In genomic region chr10:73979428-73980407, GRCh38 we compare ENCODE assay signal across 14 cellular contexts. TPM values are rescaled to one million over a fixed set of nuclear protein-coding genes. Genes with fewer than 3 reads are reported as not detected.
DNase-seq lines count a peak whose midpoint lies in the region; ATAC-seq and TF ChIP-seq lines count a peak whose summit lies in the region.
"Had no signal": no experiment of that assay in that cellular context is flagged by ENCODE, and none has a peak within 500 bp of the region (broad histone marks: within the 10 kb centered on the region; RNA-seq: fewer than 3 reads in every experiment).

No MANE protein-coding gene starts in this region.

- TF ChIP-seq EP300 in tibial nerve (IDR thresholded peaks at IDR 0.05), result peak in 1 of 2 donors; percentile 16

- ATAC-seq in Panc1 (peak; percentile 26; the same call in 1 of the 2 replicates), HG02798 (IDR thresholded peaks at IDR 0.05; ENCODE audit: poor library complexity, unreplicated experiment) (no peak)
- ATAC-seq: activated CD8-positive, alpha-beta memory T cell treated with anti-CD3 and anti-CD28 coated beads, Interleukin-2, amount 10 ng/mL, durations not matched to agents 7 days and 5 days had no signal

- peaks cover 36% of the 10 kb centered on the region for H3K4me1 Mint-ChIP-seq in activated CD4-positive, alpha-beta T cell treated with anti-CD3 and anti-CD28 coated beads, Interleukin-2, amount 10 ng/mL, durations not matched to agents 7 days and 5 days

- CTCF ChIA-PET in activated CD4-positive, alpha-beta T cell treated with anti-CD3 and anti-CD28 coated beads, Interleukin-2, amount 10 ng/mL, durations not matched to agents 7 days and 5 days (lab: Charles Lee), result no interaction called here
- CTCF ChIA-PET in Panc1 (lab: Charles Lee), result interaction anchor here (0.5 kb wide), 1 partner anchor 35 kb away, joined by 4 read pairs; no protein-coding TSS in a partner anchor

- in situ Hi-C loops in Panc1 (cut with HindIII; ENCODE audit: low pct_unique_long_range_greater_than_20kb, low sequenced_read_pairs), result no loop called here

- BruUV-seq in Panc1 (replicated peaks; lab: Mats Ljungman, UMichigan), result no TSS peak

- H3K4me1 ChIP-seq in Panc1 (ENCODE audit: control insufficient read depth, insufficient read depth, low read length) (peaks cover 18% of the 10 kb centered on the region; the same call in 1 of the 2 replicates), iPS-15b (ENCODE audit: control insufficient read depth, insufficient read depth, low read length) (peaks cover 5% of the 10 kb centered on the region), tibial nerve (peaks cover 0 to 16% (median 0%) of the 10 kb centered on the region in 4 donors)

- no peak for TF ChIP-seq POLR2A in tibial nerve (IDR thresholded peaks at IDR 0.05)

- DNase-seq in activated CD4-positive, alpha-beta T cell treated with anti-CD3 and anti-CD28 coated beads, Interleukin-2, amount 10 ng/mL, durations not matched to agents 7 days and 5 days, result no peak
- DNase-seq in activated CD4-positive, alpha-beta T cell treated with anti-CD3 and anti-CD28 coated beads for 48 hours, result no peak
- DNase-seq in Panc1 (ENCODE audit: low read depth, low spot score) (no peak), tibial nerve (ENCODE audit: low spot score in 2 of 2) (no peak), NCI-H146 (lab: John Stamatoyannopoulos, UW) (no peak)
- DNase-seq in stimulated activated CD4-positive, alpha-beta T cell treated with anti-CD3 and anti-CD28 coated beads, Interleukin-4, amount 100 ng/mL, for 24 hours, result no peak
- DNase-seq: 8988T; activated CD8-positive, alpha-beta memory T cell treated with anti-CD3 and anti-CD28 coated beads, Interleukin-2, amount 10 ng/mL, durations not matched to agents 7 days and 5 days; activated naive CD4-positive, alpha-beta T cell treated with anti-CD3 and anti-CD28 coated beads for 36 hours; kidney; nephron progenitor cell; Peyer's patch had no signal

- H3K27ac ChIP-seq in Panc1 (ENCODE audit: low read length) (peak overlapping the region; percentile 52), tibial nerve (peak overlapping the region in 3 of 4 donors; percentile 8 to 55 (median 24))

- no peak for TF ChIP-seq CTCF in Panc1 (IDR thresholded peaks at IDR 0.05)
- TF ChIP-seq CTCF in tibial nerve (IDR thresholded peaks at IDR 0.05), result no peak

- peaks cover 3% of the 10 kb centered on the region for H3K9me3 Mint-ChIP-seq in activated CD4-positive, alpha-beta T cell treated with anti-CD3 and anti-CD28 coated beads, Interleukin-2, amount 10 ng/mL, durations not matched to agents 7 days and 5 days

- H3K27ac Mint-ChIP-seq in activated CD4-positive, alpha-beta T cell treated with anti-CD3 and anti-CD28 coated beads, Interleukin-2, amount 10 ng/mL, durations not matched to agents 7 days and 5 days, result peak overlapping the region; percentile 42
- H3K27ac Mint-ChIP-seq: activated CD8-positive, alpha-beta memory T cell treated with anti-CD3 and anti-CD28 coated beads, Interleukin-2, amount 10 ng/mL, durations not matched to agents 7 days and 5 days; activated naive CD4-positive, alpha-beta T cell treated with anti-CD3 and anti-CD28 coated beads for 36 hours; nephron progenitor cell had no signal

- intact Hi-C loops in Panc1 (cut with micrococcal nuclease; ENCODE audit: unreplicated experiment), result no loop called here

- H3K36me3 Mint-ChIP-seq in activated CD4-positive, alpha-beta T cell treated with anti-CD3 and anti-CD28 coated beads, Interleukin-2, amount 10 ng/mL, durations not matched to agents 7 days and 5 days (ENCODE audit: low read depth), result peaks cover 7% of the 10 kb centered on the region

- H3K4me3 ChIP-seq in Panc1 (ENCODE audit: low read depth in 2 of 2, low read length in 2 of 2), result no peak overlapping the region
- no peak overlapping the region for H3K4me3 ChIP-seq in iPS-15b (ENCODE audit: low read depth, low read length)
- H3K4me3 ChIP-seq in tibial nerve, result no peak overlapping the region
- H3K4me3 ChIP-seq: Peyer's patch had no signal

- peaks cover 30% of the 10 kb centered on the region for H3K27me3 Mint-ChIP-seq in activated CD4-positive, alpha-beta T cell treated with anti-CD3 and anti-CD28 coated beads, Interleukin-2, amount 10 ng/mL, durations not matched to agents 7 days and 5 days

- POLR2A ChIA-PET in activated CD4-positive, alpha-beta T cell treated with anti-CD3 and anti-CD28 coated beads, Interleukin-2, amount 10 ng/mL, durations not matched to agents 7 days and 5 days (lab: Charles Lee), result no interaction called here
- POLR2A ChIA-PET in Panc1 (lab: Charles Lee), result interaction anchor here (0.7 kb wide), 1 partner anchor 11 kb away, joined by 8 read pairs; no protein-coding TSS in a partner anchor

- peak overlapping the region; percentile 4 for H3K9ac ChIP-seq in iPS-15b (ENCODE audit: low read depth, low read length)

- H3K27me3 ChIP-seq in Panc1 (ENCODE audit: control insufficient read depth, insufficient read depth, low read length) (no peaks in the 10 kb centered on the region), iPS-15b (ENCODE audit: control insufficient read depth, insufficient read depth, low read length) (no peaks in the 10 kb centered on the region), tibial nerve (no peaks in the 10 kb centered on the region)
- H3K27me3 ChIP-seq: Peyer's patch had no signal

- 47 to 53% methylated on average over 7 of the region's 7 CpGs for WGBS in tibial nerve, 2 donors

- H3K9me3 ChIP-seq in Panc1 (ENCODE audit: control insufficient read depth, insufficient read depth, low read depth, low read length), result peaks cover 9% of the 10 kb centered on the region; the same call in 1 of the 2 replicates
- no peaks in the 10 kb centered on the region for H3K9me3 ChIP-seq in iPS-15b (ENCODE audit: control insufficient read depth, insufficient read depth, low read length)
- peaks cover 0 to 2% (median 0%) of the 10 kb centered on the region in 4 donors for H3K9me3 ChIP-seq in tibial nerve
- H3K9me3 ChIP-seq: Peyer's patch had no signal

- H3K36me3 ChIP-seq in Panc1 (ENCODE audit: control insufficient read depth, insufficient read depth, low read length), result no peaks in the 10 kb centered on the region
- no peaks in the 10 kb centered on the region for H3K36me3 ChIP-seq in iPS-15b (ENCODE audit: control insufficient read depth, insufficient read depth, low read length)
- no peaks in the 10 kb centered on the region for H3K36me3 ChIP-seq in tibial nerve
- H3K36me3 ChIP-seq: Peyer's patch had no signal

- H3K4me3 Mint-ChIP-seq in activated CD4-positive, alpha-beta T cell treated with anti-CD3 and anti-CD28 coated beads, Interleukin-2, amount 10 ng/mL, durations not matched to agents 7 days and 5 days, result no peak overlapping the region
- H3K4me3 Mint-ChIP-seq: activated CD8-positive, alpha-beta memory T cell treated with anti-CD3 and anti-CD28 coated beads, Interleukin-2, amount 10 ng/mL, durations not matched to agents 7 days and 5 days; activated naive CD4-positive, alpha-beta T cell treated with anti-CD3 and anti-CD28 coated beads for 36 hours; nephron progenitor cell had no signal

RNA-seq across cellular contexts. Expression of gene VCL, which starts 18.2 kb away (rescaled TPM):
- total RNA-seq in activated CD4-positive, alpha-beta T cell treated with anti-CD3 and anti-CD28 coated beads, Interleukin-2, amount 10 ng/mL, durations not matched to agents 7 days and 5 days, result 10 to 100 TPM; 75.5 to 86.4 TPM
- total RNA-seq in Panc1 (2021; ENCODE audit: unreplicated experiment) (495 TPM), tibial nerve (100 to 1,000 TPM in 2 of 4 donors, 10 to 100 TPM in 2; 99.2 to 120 (median 106) TPM)
- 227 TPM for polyA plus RNA-seq in Panc1 (2012; ENCODE audit: insufficient read length)
